In the genomic region with DNA sequence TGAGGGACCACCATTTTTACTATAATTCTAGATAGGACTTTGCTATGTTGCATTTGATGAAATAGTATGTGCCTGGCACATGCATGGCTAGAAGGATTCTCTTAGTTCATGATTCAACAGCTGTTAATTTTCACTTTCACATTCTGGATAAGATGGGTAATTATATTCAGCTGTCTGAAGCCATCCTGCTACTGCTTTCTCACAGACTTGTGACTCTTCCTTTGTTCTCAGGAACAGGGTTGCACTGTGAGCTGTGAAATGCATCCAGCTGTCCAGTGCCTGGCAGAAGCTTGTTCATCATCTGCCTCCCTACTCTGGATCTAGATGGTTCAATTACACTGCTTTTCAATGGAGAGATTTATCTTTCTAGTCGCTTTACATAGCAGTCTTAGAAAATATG, we compare ENCODE assay signal across 1 cellular context.
TF ChIP-seq lines count a peak whose summit lies in the region.

No MANE protein-coding gene starts in this region.

TF ChIP-seq in GM12878, 131 proteins besides CTCF, POLR2A, EP300 and RAD21 (continued from another document):
- TF ChIP-seq, protein P1, sequence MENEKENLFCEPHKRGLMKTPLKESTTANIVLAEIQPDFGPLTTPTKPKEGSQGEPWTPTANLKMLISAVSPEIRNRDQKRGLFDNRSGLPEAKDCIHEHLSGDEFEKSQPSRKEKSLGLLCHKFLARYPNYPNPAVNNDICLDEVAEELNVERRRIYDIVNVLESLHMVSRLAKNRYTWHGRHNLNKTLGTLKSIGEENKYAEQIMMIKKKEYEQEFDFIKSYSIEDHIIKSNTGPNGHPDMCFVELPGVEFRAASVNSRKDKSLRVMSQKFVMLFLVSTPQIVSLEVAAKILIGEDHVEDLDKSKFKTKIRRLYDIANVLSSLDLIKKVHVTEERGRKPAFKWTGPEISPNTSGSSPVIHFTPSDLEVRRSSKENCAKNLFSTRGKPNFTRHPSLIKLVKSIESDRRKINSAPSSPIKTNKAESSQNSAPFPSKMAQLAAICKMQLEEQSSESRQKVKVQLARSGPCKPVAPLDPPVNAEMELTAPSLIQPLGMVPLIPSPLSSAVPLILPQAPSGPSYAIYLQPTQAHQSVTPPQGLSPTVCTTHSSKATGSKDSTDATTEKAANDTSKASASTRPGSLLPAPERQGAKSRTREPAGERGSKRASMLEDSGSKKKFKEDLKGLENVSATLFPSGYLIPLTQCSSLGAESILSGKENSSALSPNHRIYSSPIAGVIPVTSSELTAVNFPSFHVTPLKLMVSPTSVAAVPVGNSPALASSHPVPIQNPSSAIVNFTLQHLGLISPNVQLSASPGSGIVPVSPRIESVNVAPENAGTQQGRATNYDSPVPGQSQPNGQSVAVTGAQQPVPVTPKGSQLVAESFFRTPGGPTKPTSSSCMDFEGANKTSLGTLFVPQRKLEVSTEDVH (IDR thresholded peaks at IDR 0.05; ENCODE audit: low read depth, partially characterized antibody) = no peak
- TF ChIP-seq, protein P2, sequence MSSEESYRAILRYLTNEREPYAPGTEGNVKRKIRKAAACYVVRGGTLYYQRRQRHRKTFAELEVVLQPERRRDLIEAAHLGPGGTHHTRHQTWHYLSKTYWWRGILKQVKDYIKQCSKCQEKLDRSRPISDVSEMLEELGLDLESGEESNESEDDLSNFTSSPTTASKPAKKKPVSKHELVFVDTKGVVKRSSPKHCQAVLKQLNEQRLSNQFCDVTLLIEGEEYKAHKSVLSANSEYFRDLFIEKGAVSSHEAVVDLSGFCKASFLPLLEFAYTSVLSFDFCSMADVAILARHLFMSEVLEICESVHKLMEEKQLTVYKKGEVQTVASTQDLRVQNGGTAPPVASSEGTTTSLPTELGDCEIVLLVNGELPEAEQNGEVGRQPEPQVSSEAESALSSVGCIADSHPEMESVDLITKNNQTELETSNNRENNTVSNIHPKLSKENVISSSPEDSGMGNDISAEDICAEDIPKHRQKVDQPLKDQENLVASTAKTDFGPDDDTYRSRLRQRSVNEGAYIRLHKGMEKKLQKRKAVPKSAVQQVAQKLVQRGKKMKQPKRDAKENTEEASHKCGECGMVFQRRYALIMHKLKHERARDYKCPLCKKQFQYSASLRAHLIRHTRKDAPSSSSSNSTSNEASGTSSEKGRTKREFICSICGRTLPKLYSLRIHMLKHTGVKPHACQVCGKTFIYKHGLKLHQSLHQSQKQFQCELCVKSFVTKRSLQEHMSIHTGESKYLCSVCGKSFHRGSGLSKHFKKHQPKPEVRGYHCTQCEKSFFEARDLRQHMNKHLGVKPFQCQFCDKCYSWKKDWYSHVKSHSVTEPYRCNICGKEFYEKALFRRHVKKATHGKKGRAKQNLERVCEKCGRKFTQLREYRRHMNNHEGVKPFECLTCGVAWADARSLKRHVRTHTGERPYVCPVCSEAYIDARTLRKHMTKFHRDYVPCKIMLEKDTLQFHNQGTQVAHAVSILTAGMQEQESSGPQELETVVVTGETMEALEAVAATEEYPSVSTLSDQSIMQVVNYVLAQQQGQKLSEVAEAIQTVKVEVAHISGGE (CRISPR knock-in tag; IDR thresholded peaks at IDR 0.05) = no peak
